13 cellular contexts compared by ENCODE assay signal in the genomic region with DNA sequence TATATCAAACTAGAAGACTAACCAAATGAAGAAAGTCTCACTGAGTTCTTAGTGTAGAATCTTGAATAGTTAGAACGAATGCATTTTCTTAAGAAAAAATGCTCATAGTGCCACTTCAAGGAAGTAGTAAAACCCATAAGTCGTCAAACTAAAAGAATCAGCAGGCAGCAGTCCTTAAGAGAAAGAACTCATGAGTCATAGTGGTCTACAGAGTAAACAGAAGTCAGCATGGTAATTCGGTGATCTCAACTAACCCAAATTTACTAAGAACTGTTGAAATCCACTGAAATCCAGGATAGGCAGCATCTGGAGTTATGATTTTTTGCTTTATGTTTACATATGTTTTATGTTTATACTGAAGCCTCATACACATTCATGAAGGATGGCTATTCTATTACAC.
"Had no signal": no experiment of that assay in that cellular context is flagged by ENCODE, and none has a peak within 500 bp of the region (broad histone marks: within the 10 kb centered on the region; RNA-seq: fewer than 3 reads in every experiment).

No MANE protein-coding gene starts in this region.

- DNase-seq: activated CD4-positive, alpha-beta T cell treated with anti-CD3 and anti-CD28 coated beads for 1 hour; activated CD4-positive, alpha-beta T cell treated with anti-CD3 and anti-CD28 coated beads, Interleukin-2, amount 50 U/mL, for 48 hours; activated CD8-positive, alpha-beta memory T cell treated with anti-CD3 and anti-CD28 coated beads, Interleukin-2, amount 10 ng/mL, durations not matched to agents 7 days and 5 days; activated effector memory CD4-positive, alpha-beta T cell treated with anti-CD3 and anti-CD28 coated beads, Interleukin-2, amount 50 U/mL, for 16 hours; activated T-cell treated with anti-CD3 and anti-CD28 coated beads, Interleukin-2, amount 50 U/mL, for 4 hours; amygdala; esophagus squamous epithelium; heart right ventricle; ovary; stimulated activated CD4-positive, alpha-beta T cell treated with anti-CD3 and anti-CD28 coated beads, Interleukin-2, amount 100 ng/mL, for 48 hours; stimulated activated naive CD8-positive, alpha-beta T cell treated with anti-CD3 and anti-CD28 coated beads, Interleukin-15, Interleukin-2, amounts not matched to agents 100 U/mL and 50 U/mL, for 24 hours; upper lobe of right lung had no signal

- ATAC-seq: activated CD8-positive, alpha-beta memory T cell treated with anti-CD3 and anti-CD28 coated beads, Interleukin-2, amount 10 ng/mL, durations not matched to agents 7 days and 5 days; activated naive CD4-positive, alpha-beta T cell treated with anti-CD3 and anti-CD28 coated beads, Interleukin-2, amount 50 U/mL, for 72 hours; activated T-cell treated with anti-CD3 and anti-CD28 coated beads, Interleukin-2, amount 50 U/mL, for 4 hours; heart right ventricle; stimulated activated naive CD8-positive, alpha-beta T cell treated with anti-CD3 and anti-CD28 coated beads, Interleukin-15, Interleukin-2, amounts not matched to agents 100 U/mL and 50 U/mL, for 24 hours; upper lobe of right lung had no signal
